Comparison of ENCODE assay signal across 19 cellular contexts in genomic region chr7:4550117-4550516, GRCh38.
A peak's percentile ranks its signal among the peaks of the same experiment; 100 is the strongest.
DNase-seq lines count a peak whose midpoint lies in the region; ATAC-seq and TF ChIP-seq lines count a peak whose summit lies in the region.
"Had no signal": no experiment of that assay in that cellular context is flagged by ENCODE, and none has a peak within 500 bp of the region (broad histone marks: within the 10 kb centered on the region; RNA-seq: fewer than 3 reads in every experiment).

No MANE protein-coding gene starts in this region.

- TF ChIP-seq CTCF in heart right ventricle (IDR thresholded peaks at IDR 0.05) = no peak

- H3K9me3 ChIP-seq in heart right ventricle (peaks cover 0 to 38% (median 22%) of the 10 kb centered on the region in 11 donors), right cardiac atrium (ENCODE audit: control insufficient read depth, low read length) (peaks cover 2% of the 10 kb centered on the region)
- H3K9me3 ChIP-seq: HAP-1 had no signal

- DNase-seq in Right ventricle myocardium inferior (ENCODE audit: missing footprints) (no peak), cardiac septum (ENCODE audit: low spot score) (no peak), heart right ventricle (no peak), right cardiac atrium (peak in 2 of 3 donors; percentile 58 to 66), GM19238 (ENCODE audit: insufficient read length, low spot score) (no peak)
- DNase-seq: AML-193; CD4-positive, alpha-beta memory T cell; DMS153; DMS79; GDM1; GM23248; IMR-90 had no signal

- intact Hi-C loops in Right ventricle myocardium inferior (cut with DNase I) = no loop called here
- intact Hi-C loops in cardiac septum (cut with DNase I) = no loop called here
- intact Hi-C loops in heart right ventricle (cut with DNase I) = no loop called here
- intact Hi-C loops in right cardiac atrium (cut with DNase I) = no loop called here

- WGBS in heart right ventricle, 2 donors = 10 to 20% methylated on average over 1 of the region's 1 CpG
- WGBS in right cardiac atrium = 21% methylated on average over 1 of the region's 1 CpG

- H3K27ac ChIP-seq in heart right ventricle = peak overlapping the region in 1 of 10 donors; percentile 36
- no peak overlapping the region for H3K27ac ChIP-seq in right cardiac atrium (ENCODE audit: low read length)
- H3K27ac ChIP-seq: 22Rv1, A549, C4-2B, GM23248, HL-60 had no signal

- H3K4me3 ChIP-seq in heart right ventricle (no peak overlapping the region), right cardiac atrium (ENCODE audit: low read length) (no peak overlapping the region)
- H3K4me3 ChIP-seq: A549, GM23248, HAP-1 had no signal

- H3K27me3 ChIP-seq in heart right ventricle (no peaks in the 10 kb centered on the region), right cardiac atrium (ENCODE audit: control insufficient read depth, insufficient read depth) (no peaks in the 10 kb centered on the region)

- ATAC-seq in Right ventricle myocardium inferior (peak; percentile 74), heart right ventricle (peak in 7 of 8 donors; percentile 35 to 61 (median 45)), right cardiac atrium (peak; percentile 78 to 79), GM21360 (IDR thresholded peaks at IDR 0.05; ENCODE audit: unreplicated experiment) (no peak), HG03432 (IDR thresholded peaks at IDR 0.05; ENCODE audit: unreplicated experiment) (no peak)
- ATAC-seq: A549 had no signal

- H3K4me1 ChIP-seq in heart right ventricle (no peaks in the 10 kb centered on the region), right cardiac atrium (ENCODE audit: control insufficient read depth, insufficient read depth, low read length) (no peaks in the 10 kb centered on the region)
- H3K4me1 ChIP-seq: A549, HAP-1 had no signal

- H3K36me3 ChIP-seq in heart right ventricle = no peaks in the 10 kb centered on the region
- H3K36me3 ChIP-seq: HAP-1 had no signal

Comparison
In these comparisons a context has a peak if more than half of its experiments do, and no peak if none do; other contexts are left out.
1. DNase-seq: peak in right cardiac atrium (2 of 3); none in Right ventricle myocardium inferior (single experiment), cardiac septum (single experiment), heart right ventricle (0 of 2) and GM19238 (single experiment).
2. ATAC-seq: peak in Right ventricle myocardium inferior (single experiment), heart right ventricle (7 of 8) and right cardiac atrium (2 of 2); none in GM21360 (single experiment) and HG03432 (single experiment).